In genomic region chr13:99528547-99528946, GRCh38 we compare ENCODE assay signal across 9 cellular contexts. TPM values are rescaled to one million over a fixed set of nuclear protein-coding genes. Genes with fewer than 3 reads are reported as not detected.
DNase-seq lines count a peak whose midpoint lies in the region; ATAC-seq, FAIRE-seq and TF ChIP-seq lines count a peak whose summit lies in the region.
"Had no signal": no experiment of that assay in that cellular context is flagged by ENCODE, and none has a peak within 500 bp of the region (broad histone marks: within the 10 kb centered on the region; RNA-seq: fewer than 3 reads in every experiment).

No MANE protein-coding gene starts in this region.

- TF ChIP-seq CTCF in endothelial cell of umbilical vein (IDR thresholded peaks at IDR 0.05; ENCODE audit: extremely low read depth in 1 of 2, insufficient read depth in 1 of 2, low read depth in 1 of 2, low read length in 2 of 2) (no peak), right atrium auricular region (IDR thresholded peaks at IDR 0.05) (no peak), gastrocnemius medialis (IDR thresholded peaks at IDR 0.05 in 4 of 5, conservative IDR thresholded peaks at IDR 0.05 in 1 of 5) (no peak)

- H3K4me1 ChIP-seq in endothelial cell of umbilical vein (ENCODE audit: control insufficient read depth, extremely low read depth, insufficient read depth, low read length) = no peaks in the 10 kb centered on the region
- peaks cover 3% of the 10 kb centered on the region for H3K4me1 ChIP-seq in mesenchymal stem cell (ENCODE audit: control insufficient read depth, insufficient read depth, low read depth, low read length)
- no peaks in the 10 kb centered on the region for H3K4me1 ChIP-seq in right atrium auricular region
- H3K4me1 ChIP-seq in gastrocnemius medialis = no peaks in the 10 kb centered on the region

- no peak overlapping the region for H2BK5ac ChIP-seq in mesenchymal stem cell (ENCODE audit: low read depth, low read length, poor library complexity, severe bottlenecking)

- no peak overlapping the region for H3K14ac ChIP-seq in mesenchymal stem cell (ENCODE audit: low read length in 2 of 2)

- intact Hi-C loops in endothelial cell of umbilical vein (cut with micrococcal nuclease) (loop anchor here (5.0 kb wide), 1 partner anchor 84 kb away; no protein-coding TSS in a partner anchor), gastrocnemius medialis (cut with DNase I; ENCODE audit: low total_unique reads) (no loop called here)

- H3K18ac ChIP-seq in mesenchymal stem cell (ENCODE audit: low read depth in 1 of 2, low read length in 2 of 2) = no peak overlapping the region

- no peak overlapping the region for H4K91ac ChIP-seq in mesenchymal stem cell (ENCODE audit: low read length)

- no peaks in the 10 kb centered on the region for H3K9me3 ChIP-seq in endothelial cell of umbilical vein (replicated peaks; ENCODE audit: control insufficient read depth, insufficient read depth, low read length)
- H3K9me3 ChIP-seq in mesenchymal stem cell (ENCODE audit: control insufficient read depth, low read length) = no peaks in the 10 kb centered on the region
- H3K9me3 ChIP-seq in right atrium auricular region = no peaks in the 10 kb centered on the region
- H3K9me3 ChIP-seq in gastrocnemius medialis = no peaks in the 10 kb centered on the region
- H3K9me3 ChIP-seq: thoracic aorta had no signal

- no peak overlapping the region for H3K4ac ChIP-seq in mesenchymal stem cell (ENCODE audit: low read depth in 1 of 2, low read length in 2 of 2)

- H2AK5ac ChIP-seq in mesenchymal stem cell (ENCODE audit: low read length, severe bottlenecking) = no peak overlapping the region

- no peak overlapping the region for H3K4me3 ChIP-seq in endothelial cell of umbilical vein (replicated peaks in 1 of 3; ENCODE audit: insufficient read depth in 1 of 3, low read depth in 1 of 3, low read length in 3 of 3)
- H3K4me3 ChIP-seq in mesenchymal stem cell (ENCODE audit: insufficient read depth in 1 of 2, low read depth in 1 of 2, low read length in 2 of 2) = no peak overlapping the region
- no peak overlapping the region for H3K4me3 ChIP-seq in right atrium auricular region
- no peak overlapping the region for H3K4me3 ChIP-seq in gastrocnemius medialis
- H3K4me3 ChIP-seq: thoracic aorta had no signal

- POLR2A ChIA-PET in endothelial cell of umbilical vein (lab: Charles Lee) = no interaction called here

- H2BK120ac ChIP-seq in mesenchymal stem cell (ENCODE audit: low read depth, low read length) = no peak overlapping the region

- DNase-seq in DMS79 treated with DMSO at 0.1 percent for 48 hours (lab: John Stamatoyannopoulos, UW) (peak; percentile 57), DMS79 (lab: John Stamatoyannopoulos, UW) (no peak), NCI-H526 (lab: John Stamatoyannopoulos, UW) (peak; percentile 34 to 55), endothelial cell of umbilical vein (ENCODE audit: low read depth, low spot score) (peak; percentile 24), mesenchymal stem cell (no peak), right atrium auricular region (ENCODE audit: low spot score) (no peak), gastrocnemius medialis (no peak)

- H3K9me1 ChIP-seq in endothelial cell of umbilical vein (replicated peaks; ENCODE audit: control insufficient read depth, extremely low read depth, insufficient read depth, low read length) = no peaks in the 10 kb centered on the region

- BruUV-seq in endothelial cell of umbilical vein (replicated peaks; lab: Mats Ljungman, UMichigan) = no TSS peak

- H3K9ac ChIP-seq in endothelial cell of umbilical vein (replicated peaks; ENCODE audit: extremely low read depth, insufficient read depth, low read length) (no peak overlapping the region), mesenchymal stem cell (ENCODE audit: low read length) (no peak overlapping the region)

- H3K27me3 ChIP-seq in endothelial cell of umbilical vein (ENCODE audit: control insufficient read depth in 2 of 2, insufficient read depth in 2 of 2, low read length in 2 of 2) = no peaks in the 10 kb centered on the region
- no peaks in the 10 kb centered on the region for H3K27me3 ChIP-seq in mesenchymal stem cell (ENCODE audit: control insufficient read depth in 1 of 2, insufficient read depth in 1 of 2, low read length in 2 of 2)
- no peaks in the 10 kb centered on the region for H3K27me3 ChIP-seq in right atrium auricular region
- no peaks in the 10 kb centered on the region for H3K27me3 ChIP-seq in gastrocnemius medialis

- H2AFZ ChIP-seq in endothelial cell of umbilical vein (ENCODE audit: low read depth, low read length) = no peak overlapping the region
- H2AFZ ChIP-seq in mesenchymal stem cell (ENCODE audit: low read depth, low read length) = no peak overlapping the region

- H2BK12ac ChIP-seq in mesenchymal stem cell (ENCODE audit: low read length in 2 of 2) = no peak overlapping the region

- no peak overlapping the region for H3K27ac ChIP-seq in endothelial cell of umbilical vein (ENCODE audit: insufficient read depth, low read depth, low read length)
- no peak overlapping the region for H3K27ac ChIP-seq in mesenchymal stem cell (ENCODE audit: low read length, poor library complexity, severe bottlenecking)
- H3K27ac ChIP-seq in right atrium auricular region = no peak overlapping the region
- no peak overlapping the region for H3K27ac ChIP-seq in gastrocnemius medialis
- H3K27ac ChIP-seq: thoracic aorta had no signal

- no peak overlapping the region for H3K23ac ChIP-seq in mesenchymal stem cell (ENCODE audit: low read length in 2 of 2)

- in situ Hi-C loops in gastrocnemius medialis (cut with MboI; ENCODE audit: low sequenced_read_pairs in 4 of 4) = no loop called here

- ATAC-seq in GM21825 (IDR thresholded peaks at IDR 0.05; ENCODE audit: unreplicated experiment) (peak; percentile 80), gastrocnemius medialis (no peak)

- H3K36me3 ChIP-seq in endothelial cell of umbilical vein (ENCODE audit: control insufficient read depth in 2 of 2, extremely low read depth in 1 of 2, insufficient read depth in 2 of 2, low read length in 2 of 2) = peaks cover 5% of the 10 kb centered on the region in 2 experiments
- H3K36me3 ChIP-seq in mesenchymal stem cell (ENCODE audit: control insufficient read depth in 1 of 2, insufficient read depth in 2 of 2, low read depth in 1 of 2, low read length in 2 of 2) = peaks cover 18 to 85% of the 10 kb centered on the region in 2 experiments
- H3K36me3 ChIP-seq in right atrium auricular region = peaks cover 14% of the 10 kb centered on the region
- H3K36me3 ChIP-seq in gastrocnemius medialis = peaks cover 0 to 5% of the 10 kb centered on the region in 2 donors
- H3K36me3 ChIP-seq: thoracic aorta had no signal

- H3K4me2 ChIP-seq in endothelial cell of umbilical vein (ENCODE audit: insufficient read depth, low read length) (no peak overlapping the region), mesenchymal stem cell (ENCODE audit: low read length, poor library complexity, severe bottlenecking) (no peak overlapping the region)

- H3K79me2 ChIP-seq in endothelial cell of umbilical vein (ENCODE audit: control insufficient read depth, insufficient read depth, low read length) = no peaks in the 10 kb centered on the region

- H4K8ac ChIP-seq in mesenchymal stem cell (ENCODE audit: low read length) = no peak overlapping the region

- no peak for FAIRE-seq in endothelial cell of umbilical vein (lab: Jason Lieb, UNC)

- TF ChIP-seq POLR2A in endothelial cell of umbilical vein (IDR thresholded peaks at IDR 0.05; ENCODE audit: low read depth, low read length) = no peak
- TF ChIP-seq POLR2A in gastrocnemius medialis (IDR thresholded peaks at IDR 0.05) = no peak

- H4K20me1 ChIP-seq in endothelial cell of umbilical vein (replicated peaks; ENCODE audit: control insufficient read depth, extremely low read depth, insufficient read depth, low read length) = no peaks in the 10 kb centered on the region

- no peak overlapping the region for H2BK15ac ChIP-seq in mesenchymal stem cell (ENCODE audit: low read depth, poor library complexity, severe bottlenecking)

- dilution Hi-C loops in endothelial cell of umbilical vein (cut with MboI; ENCODE audit: extremely low pct_ligation_motif_present, low sequenced_read_pairs) = no loop called here

- peaks cover 34% of the 10 kb centered on the region for H3K79me1 ChIP-seq in mesenchymal stem cell (replicated peaks; ENCODE audit: low read length, poor library complexity, severe bottlenecking)

- CTCF ChIA-PET in endothelial cell of umbilical vein (lab: Charles Lee) = interaction anchor here (0.7 to 1.2 kb wide), 2 partner anchors 12 to 77 kb away, joined by 3 to 4 read pairs; no protein-coding TSS in a partner anchor

TF ChIP-seq in endothelial cell of umbilical vein, 7 proteins besides CTCF, POLR2A, EP300 and RAD21:
- TF ChIP-seq, protein P1, sequence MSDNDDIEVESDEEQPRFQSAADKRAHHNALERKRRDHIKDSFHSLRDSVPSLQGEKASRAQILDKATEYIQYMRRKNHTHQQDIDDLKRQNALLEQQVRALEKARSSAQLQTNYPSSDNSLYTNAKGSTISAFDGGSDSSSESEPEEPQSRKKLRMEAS (IDR thresholded peaks at IDR 0.05; ENCODE audit: insufficient read depth, insufficient read length) = no peak
- TF ChIP-seq EZH2 (IDR thresholded peaks at IDR 0.05; ENCODE audit: borderline replicate concordance, low read depth, low read length, severe bottlenecking) = no peak

RNA-seq across cellular contexts. Expression of gene TM9SF2, which starts 27.3 kb away (rescaled TPM):
- total RNA-seq in endothelial cell of umbilical vein (85.9 and 90.0 TPM in 2 replicates), right atrium auricular region (10 to 100 TPM; 60.6 to 70.2 TPM), gastrocnemius medialis (10 to 100 TPM; 47.3 to 69.9 (median 55.7) TPM)
- 63.2 and 76.0 TPM in 2 replicates for polyA plus RNA-seq in endothelial cell of umbilical vein
- polyA plus RNA-seq in endothelial cell of umbilical vein (2011; cell fraction: cytosol; rRNA removed) = 49.6 and 49.7 TPM in 2 replicates
- 41.0 and 51.4 TPM in 2 replicates for polyA plus RNA-seq in endothelial cell of umbilical vein (2011; cell fraction: nucleus; rRNA removed)
- polyA plus RNA-seq in endothelial cell of umbilical vein (2012) = 73.3 and 83.8 TPM in 2 replicates
- polyA minus RNA-seq in endothelial cell of umbilical vein = 104 and 121 TPM in 2 replicates
- polyA minus RNA-seq in endothelial cell of umbilical vein (2011; cell fraction: cytosol; rRNA and poly(A)+ RNA removed) = 70.8 TPM
- polyA minus RNA-seq in endothelial cell of umbilical vein (2011; cell fraction: nucleus; rRNA and poly(A)+ RNA removed) = 42.1 and 51.5 TPM in 2 replicates
- 104 TPM for polyA plus RNA-seq in mesenchymal stem cell (2013, experiment 1 of 2)
- 109 TPM for polyA plus RNA-seq in mesenchymal stem cell (2013, experiment 2 of 2)

Comparison
In these comparisons a context has a peak if more than half of its experiments do, and no peak if none do; other contexts are left out.
1. DNase-seq: peak in DMS79 treated with DMSO at 0.1 percent for 48 hours (single experiment), NCI-H526 (2 of 2) and endothelial cell of umbilical vein (single experiment); none in DMS79 (single experiment), mesenchymal stem cell (single experiment), right atrium auricular region (single experiment) and gastrocnemius medialis (0 of 2).